ENCODE assay signal across 27 cellular contexts in genomic region chr14:99194136-99194535, GRCh38.
DNase-seq lines count a peak whose midpoint lies in the region; ATAC-seq, FAIRE-seq and TF ChIP-seq lines count a peak whose summit lies in the region.
"Had no signal": no experiment of that assay in that cellular context is flagged by ENCODE, and none has a peak within 500 bp of the region (broad histone marks: within the 10 kb centered on the region; RNA-seq: fewer than 3 reads in every experiment).

No MANE protein-coding gene starts in this region.

- no peaks in the 10 kb centered on the region for H3K27me3 Mint-ChIP-seq in T-helper 1 cell treated with Interleukin-12 subunit alpha and Interleukin-12 subunit beta and Interleukin-4 antibody, amounts not matched to agents 30 μg/mL and 1 μg/mL, for 36 hours (ENCODE audit: low read depth)
- H3K27me3 Mint-ChIP-seq in CD4-positive, CD25-positive, alpha-beta regulatory T cell: no peaks in the 10 kb centered on the region
- H3K27me3 Mint-ChIP-seq in activated T-cell treated with anti-CD3 and anti-CD28 coated beads, Interleukin-2, amount 50 U/mL, for 72 hours (ENCODE audit: low read depth): no peaks in the 10 kb centered on the region
- H3K27me3 Mint-ChIP-seq: type B pancreatic cell had no signal

- WGBS in sigmoid colon, 2 donors: 89 to 93% methylated on average over 7 of the region's 7 CpGs

- H3K9me3 Mint-ChIP-seq in T-helper 1 cell treated with Interleukin-12 subunit alpha and Interleukin-12 subunit beta and Interleukin-4 antibody, amounts not matched to agents 30 μg/mL and 1 μg/mL, for 36 hours: no peaks in the 10 kb centered on the region
- no peaks in the 10 kb centered on the region for H3K9me3 Mint-ChIP-seq in CD4-positive, CD25-positive, alpha-beta regulatory T cell
- H3K9me3 Mint-ChIP-seq in activated T-cell treated with anti-CD3 and anti-CD28 coated beads, Interleukin-2, amount 50 U/mL, for 72 hours: no peaks in the 10 kb centered on the region
- H3K9me3 Mint-ChIP-seq: nephron progenitor cell, type B pancreatic cell had no signal

- no peaks in the 10 kb centered on the region for H3K27me3 ChIP-seq in CD4-positive, CD25-positive, alpha-beta regulatory T cell (ENCODE audit: control insufficient read depth, insufficient read depth, low read length)
- no peaks in the 10 kb centered on the region for H3K27me3 ChIP-seq in sigmoid colon
- H3K27me3 ChIP-seq: body of pancreas, stomach had no signal

- peak overlapping the region; percentile 92 for H3K27ac ChIP-seq in CD4-positive, CD25-positive, alpha-beta regulatory T cell (ENCODE audit: insufficient read depth, low read length, poor library complexity, severe bottlenecking)
- no peak overlapping the region for H3K27ac ChIP-seq in kidney (ENCODE audit: low read depth in 2 of 2, low read length in 2 of 2)
- H3K27ac ChIP-seq in sigmoid colon: no peak overlapping the region
- H3K27ac ChIP-seq: 22Rv1, body of pancreas, stomach had no signal

- FAIRE-seq in kidney (lab: Jason Lieb, UNC): no peak
- FAIRE-seq: HTR-8/SVneo had no signal

- no peak for ATAC-seq in CD4-positive, CD25-positive, alpha-beta regulatory T cell (ENCODE audit: low read depth in 2 of 2)
- ATAC-seq in activated T-cell treated with anti-CD3 and anti-CD28 coated beads, Interleukin-2, amount 50 U/mL, for 72 hours (replicated peaks in 1 of 2): no peak
- ATAC-seq in GM21360 (IDR thresholded peaks at IDR 0.05; ENCODE audit: unreplicated experiment): no peak
- ATAC-seq: body of pancreas, HCT116, left lobe of liver, PC-3 had no signal

- TF ChIP-seq CTCF in kidney (IDR thresholded peaks at IDR 0.05; ENCODE audit: borderline replicate concordance, extremely low read depth, insufficient read depth) (no peak), sigmoid colon (IDR thresholded peaks at IDR 0.05) (no peak)

- no peak for DNase-seq in T-helper 1 cell
- no peak for DNase-seq in CD4-positive, CD25-positive, alpha-beta regulatory T cell
- DNase-seq in activated T-cell treated with anti-CD3 and anti-CD28 coated beads, Interleukin-2, amount 50 U/mL, for 72 hours: no peak
- peak; percentile 69 for DNase-seq in kidney
- DNase-seq in sigmoid colon: no peak
- no peak for DNase-seq in NCI-H748 (lab: John Stamatoyannopoulos, UW; ENCODE audit: unreplicated experiment)
- DNase-seq: AML-193; body of pancreas; cortex of kidney; EL; head of caudate nucleus; NCI-H187 treated with DMSO at 0.1 percent for 48 hours; NCI-H2227 treated with DMSO at 0.1 percent for 48 hours; nephron progenitor cell; PC-3; SHP77 treated with DMSO at 0.1 percent for 48 hours; stimulated activated CD4-positive, alpha-beta T cell treated with anti-CD3 and anti-CD28 coated beads, Interleukin-2, amount 100 ng/mL, for 48 hours; stomach had no signal

- no peak for TF ChIP-seq POLR2A in sigmoid colon (IDR thresholded peaks at IDR 0.05)

- no peak overlapping the region for H3K9ac ChIP-seq in kidney (ENCODE audit: low read length in 2 of 2)

- H3K36me3 Mint-ChIP-seq in T-helper 1 cell treated with Interleukin-12 subunit alpha and Interleukin-12 subunit beta and Interleukin-4 antibody, amounts not matched to agents 30 μg/mL and 1 μg/mL, for 36 hours (ENCODE audit: low read depth): peaks cover 37% of the 10 kb centered on the region
- H3K36me3 Mint-ChIP-seq in CD4-positive, CD25-positive, alpha-beta regulatory T cell: peaks cover 31% of the 10 kb centered on the region
- H3K36me3 Mint-ChIP-seq in activated T-cell treated with anti-CD3 and anti-CD28 coated beads, Interleukin-2, amount 50 U/mL, for 72 hours (ENCODE audit: insufficient read depth in 2 of 2): peaks cover 6 to 15% of the 10 kb centered on the region in 2 donors
- H3K36me3 Mint-ChIP-seq: type B pancreatic cell had no signal

- peaks cover 44% of the 10 kb centered on the region for H3K36me3 ChIP-seq in CD4-positive, CD25-positive, alpha-beta regulatory T cell (ENCODE audit: control insufficient read depth, insufficient read depth, low read length)
- H3K36me3 ChIP-seq in kidney (ENCODE audit: control insufficient read depth in 1 of 2, insufficient read depth in 2 of 2, low read length in 2 of 2) (no peaks in the 10 kb centered on the region), sigmoid colon (no peaks in the 10 kb centered on the region)
- H3K36me3 ChIP-seq: stomach had no signal

- peak overlapping the region; percentile 84 for H3K4me3 ChIP-seq in CD4-positive, CD25-positive, alpha-beta regulatory T cell (ENCODE audit: low read depth, low read length)
- H3K4me3 ChIP-seq in kidney (ENCODE audit: low read length in 2 of 2): no peak overlapping the region
- H3K4me3 ChIP-seq in sigmoid colon: no peak overlapping the region
- H3K4me3 ChIP-seq: body of pancreas, skin epidermis, stomach had no signal

- peaks cover 90% of the 10 kb centered on the region for H3K4me1 Mint-ChIP-seq in T-helper 1 cell treated with Interleukin-12 subunit alpha and Interleukin-12 subunit beta and Interleukin-4 antibody, amounts not matched to agents 30 μg/mL and 1 μg/mL, for 36 hours (ENCODE audit: low read depth)
- peaks cover 34 to 100% (median 78%) of the 10 kb centered on the region in 4 donors for H3K4me1 Mint-ChIP-seq in CD4-positive, CD25-positive, alpha-beta regulatory T cell
- peaks cover 98% of the 10 kb centered on the region for H3K4me1 Mint-ChIP-seq in activated T-cell treated with anti-CD3 and anti-CD28 coated beads, Interleukin-2, amount 50 U/mL, for 72 hours (ENCODE audit: low read depth)

- intact Hi-C loops in kidney (cut with DNase I) (no loop called here), sigmoid colon (cut with DNase I) (loop anchor here (10.0 kb wide), 1 partner anchor 159 kb away; no protein-coding TSS in a partner anchor)

- no peak for TF ChIP-seq EP300 in sigmoid colon (IDR thresholded peaks at IDR 0.05)

- no peaks in the 10 kb centered on the region for H3K9me3 ChIP-seq in CD4-positive, CD25-positive, alpha-beta regulatory T cell (ENCODE audit: control insufficient read depth in 2 of 2, low read length in 2 of 2)
- H3K9me3 ChIP-seq in kidney (ENCODE audit: control insufficient read depth in 1 of 2, low read length in 2 of 2) (no peaks in the 10 kb centered on the region), sigmoid colon (no peaks in the 10 kb centered on the region)
- H3K9me3 ChIP-seq: body of pancreas, stomach had no signal

- H3K4me1 ChIP-seq in CD4-positive, CD25-positive, alpha-beta regulatory T cell (ENCODE audit: control insufficient read depth, insufficient read depth, low read length, poor library complexity, severe bottlenecking): peaks cover 100% of the 10 kb centered on the region
- H3K4me1 ChIP-seq in kidney (ENCODE audit: control insufficient read depth in 1 of 2, insufficient read depth in 1 of 2, low read depth in 1 of 2, low read length in 2 of 2) (peaks cover 8 to 9% of the 10 kb centered on the region in 2 donors), sigmoid colon (peaks cover 0 to 18% (median 14%) of the 10 kb centered on the region in 4 donors)

- peak overlapping the region; percentile 87 for H3K27ac Mint-ChIP-seq in T-helper 1 cell treated with Interleukin-12 subunit alpha and Interleukin-12 subunit beta and Interleukin-4 antibody, amounts not matched to agents 30 μg/mL and 1 μg/mL, for 36 hours
- H3K27ac Mint-ChIP-seq in CD4-positive, CD25-positive, alpha-beta regulatory T cell: peak overlapping the region; percentile 97 to 100 (median 99)
- H3K27ac Mint-ChIP-seq in activated T-cell treated with anti-CD3 and anti-CD28 coated beads, Interleukin-2, amount 50 U/mL, for 72 hours: peak overlapping the region; percentile 96
- H3K27ac Mint-ChIP-seq: progenitor cell of endocrine pancreas, type B pancreatic cell had no signal

- H3K4me3 Mint-ChIP-seq in T-helper 1 cell treated with Interleukin-12 subunit alpha and Interleukin-12 subunit beta and Interleukin-4 antibody, amounts not matched to agents 30 μg/mL and 1 μg/mL, for 36 hours: peak overlapping the region; percentile 46
- H3K4me3 Mint-ChIP-seq in CD4-positive, CD25-positive, alpha-beta regulatory T cell: peak overlapping the region; percentile 88 to 96 (median 90)
- H3K4me3 Mint-ChIP-seq in activated T-cell treated with anti-CD3 and anti-CD28 coated beads, Interleukin-2, amount 50 U/mL, for 72 hours: peak overlapping the region; percentile 98 to 100
- H3K4me3 Mint-ChIP-seq: nephron progenitor cell, type B pancreatic cell had no signal

Comparison
In these comparisons a context has a peak if more than half of its experiments do, and no peak if none do; other contexts are left out.
1. H3K4me3 Mint-ChIP-seq: peak in every context shown above with its lines; median percentile 99 in activated T-cell treated with anti-CD3 and anti-CD28 coated beads, Interleukin-2, amount 50 U/mL, for 72 hours; 90 in CD4-positive, CD25-positive, alpha-beta regulatory T cell; 46 in T-helper 1 cell treated with Interleukin-12 subunit alpha and Interleukin-12 subunit beta and Interleukin-4 antibody, amounts not matched to agents 30 μg/mL and 1 μg/mL, for 36 hours.